ENCODE assay signal across 9 cellular contexts in the genomic region with DNA sequence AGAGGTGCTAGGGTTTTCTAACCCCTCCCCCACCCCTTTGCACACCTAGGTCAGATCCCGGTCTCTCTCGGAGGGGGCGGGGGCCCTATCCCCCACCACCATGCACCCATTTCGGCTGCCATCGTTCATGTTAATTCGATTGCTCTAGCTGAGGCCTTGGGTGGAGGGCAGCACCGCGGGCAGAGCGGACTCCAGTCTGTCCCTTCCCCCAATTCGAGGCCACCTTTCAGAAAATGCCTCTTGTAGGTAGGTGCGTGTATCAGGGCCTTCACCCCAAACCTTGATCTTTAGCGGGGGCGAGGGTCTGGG. TPM values are rescaled to one million over a fixed set of nuclear protein-coding genes. Genes with fewer than 3 reads are reported as not detected.
A peak's percentile ranks its signal among the peaks of the same experiment; 100 is the strongest.
DNase-seq lines count a peak whose midpoint lies in the region; ATAC-seq and TF ChIP-seq lines count a peak whose summit lies in the region.
"Had no signal": no experiment of that assay in that cellular context is flagged by ENCODE, and none has a peak within 500 bp of the region (broad histone marks: within the 10 kb centered on the region; RNA-seq: fewer than 3 reads in every experiment).

No MANE protein-coding gene starts in this region.

- peaks cover 4% of the 10 kb centered on the region; the same call in 1 of the 2 replicates for H3K36me3 Mint-ChIP-seq in HFFc6 (ENCODE audit: low read depth)
- H3K36me3 Mint-ChIP-seq in activated naive CD8-positive, alpha-beta T cell treated with anti-CD3 and anti-CD28 coated beads for 36 hours = no peaks in the 10 kb centered on the region
- H3K36me3 Mint-ChIP-seq in stimulated activated effector memory CD8-positive, alpha-beta T cell treated with anti-CD3 and anti-CD28 coated beads, Interleukin-12 subunit alpha, Interleukin-12 subunit beta, amount 100 ng/mL, for 72 hours = peaks cover 28% of the 10 kb centered on the region

- TF ChIP-seq CTCF in HFFc6 (IDR thresholded peaks at IDR 0.05) = no peak

- H3K36me3 ChIP-seq in iPS-15b (ENCODE audit: control insufficient read depth, insufficient read depth, low read length) = peaks cover 7% of the 10 kb centered on the region

- peaks cover 38% of the 10 kb centered on the region for H3K27me3 ChIP-seq in iPS-15b (ENCODE audit: control insufficient read depth, insufficient read depth, low read length)

- H3K4me3 Mint-ChIP-seq in HFFc6 = 0 out of 2 replicates have a peak overlapping the region, but pooled peaks have one; percentile 50
- H3K4me3 Mint-ChIP-seq in activated naive CD8-positive, alpha-beta T cell treated with anti-CD3 and anti-CD28 coated beads for 36 hours = peak overlapping the region; percentile 53
- peak overlapping the region; percentile 39 for H3K4me3 Mint-ChIP-seq in stimulated activated effector memory CD8-positive, alpha-beta T cell treated with anti-CD3 and anti-CD28 coated beads, Interleukin-12 subunit alpha, Interleukin-12 subunit beta, amount 100 ng/mL, for 72 hours

- H3K27me3 Mint-ChIP-seq in HFFc6 (ENCODE audit: insufficient read depth) = peaks cover 10% of the 10 kb centered on the region
- no peaks in the 10 kb centered on the region for H3K27me3 Mint-ChIP-seq in activated naive CD8-positive, alpha-beta T cell treated with anti-CD3 and anti-CD28 coated beads for 36 hours

- H3K27ac Mint-ChIP-seq in HFFc6 = peak overlapping the region; percentile 26; the same call in 1 of the 2 replicates
- H3K27ac Mint-ChIP-seq in activated naive CD8-positive, alpha-beta T cell treated with anti-CD3 and anti-CD28 coated beads for 36 hours = no peak overlapping the region
- no peak overlapping the region for H3K27ac Mint-ChIP-seq in stimulated activated effector memory CD8-positive, alpha-beta T cell treated with anti-CD3 and anti-CD28 coated beads, Interleukin-12 subunit alpha, Interleukin-12 subunit beta, amount 100 ng/mL, for 72 hours

- no peaks in the 10 kb centered on the region for H3K9me3 ChIP-seq in iPS-15b (ENCODE audit: control insufficient read depth, insufficient read depth, low read length)

- H3K9ac ChIP-seq in iPS-15b (ENCODE audit: low read depth, low read length) = no peak overlapping the region

- ATAC-seq in stimulated activated effector memory CD8-positive, alpha-beta T cell treated with anti-CD3 and anti-CD28 coated beads, Interleukin-12 subunit alpha, Interleukin-12 subunit beta, amount 100 ng/mL, for 72 hours = no peak
- ATAC-seq in HG03520 (IDR thresholded peaks at IDR 0.05; ENCODE audit: unreplicated experiment) (no peak), GM19452 (IDR thresholded peaks at IDR 0.05; ENCODE audit: unreplicated experiment) (no peak)

- H3K4me1 ChIP-seq in iPS-15b (ENCODE audit: control insufficient read depth, insufficient read depth, low read length) = peaks cover 17% of the 10 kb centered on the region

- no peaks in the 10 kb centered on the region for H3K9me3 Mint-ChIP-seq in HFFc6
- no peaks in the 10 kb centered on the region for H3K9me3 Mint-ChIP-seq in activated naive CD8-positive, alpha-beta T cell treated with anti-CD3 and anti-CD28 coated beads for 36 hours
- no peaks in the 10 kb centered on the region for H3K9me3 Mint-ChIP-seq in stimulated activated effector memory CD8-positive, alpha-beta T cell treated with anti-CD3 and anti-CD28 coated beads, Interleukin-12 subunit alpha, Interleukin-12 subunit beta, amount 100 ng/mL, for 72 hours

- DNase-seq in HFFc6 = no peak
- no peak for DNase-seq in activated naive CD8-positive, alpha-beta T cell treated with anti-CD3 and anti-CD28 coated beads for 36 hours
- DNase-seq in stimulated activated effector memory CD8-positive, alpha-beta T cell treated with anti-CD3 and anti-CD28 coated beads, Interleukin-12 subunit alpha, Interleukin-12 subunit beta, amount 100 ng/mL, for 72 hours (ENCODE audit: low spot score in 2 of 2) = no peak
- no peak for DNase-seq in NCI-H69 (lab: John Stamatoyannopoulos, UW)

- peaks cover 11% of the 10 kb centered on the region; the same call in 1 of the 2 replicates for H3K4me1 Mint-ChIP-seq in HFFc6 (ENCODE audit: low read depth)
- peaks cover 10% of the 10 kb centered on the region for H3K4me1 Mint-ChIP-seq in activated naive CD8-positive, alpha-beta T cell treated with anti-CD3 and anti-CD28 coated beads for 36 hours
- peaks cover 16% of the 10 kb centered on the region for H3K4me1 Mint-ChIP-seq in stimulated activated effector memory CD8-positive, alpha-beta T cell treated with anti-CD3 and anti-CD28 coated beads, Interleukin-12 subunit alpha, Interleukin-12 subunit beta, amount 100 ng/mL, for 72 hours

- peak overlapping the region; percentile 72 for H3K4me3 ChIP-seq in iPS-15b (ENCODE audit: low read depth, low read length)

RNA-seq across cellular contexts. Expression of gene EFNA4, which starts 6.8 kb away (rescaled TPM):
- 1 to 10 TPM; 3.6 to 5.6 (median 4.8) TPM for total RNA-seq in HFFc6 (2021; fragmentation: NEBNext Ultra II Directional; extraction: Animal tissue kit (Norgen Biotek cat#: 25700))
- total RNA-seq in activated naive CD8-positive, alpha-beta T cell treated with anti-CD3 and anti-CD28 coated beads for 36 hours = 1 to 10 TPM; 2.1 to 2.5 TPM

RNA-seq across cellular contexts. Expression of gene EFNA3, which starts 8.3 kb away (rescaled TPM):
- total RNA-seq in HFFc6 (2021; fragmentation: NEBNext Ultra II Directional; extraction: Animal tissue kit (Norgen Biotek cat#: 25700)) = under 1 TPM; 0.25 to 0.87 (median 0.55) TPM
- 1 to 10 TPM; 4.5 to 4.6 TPM for total RNA-seq in activated naive CD8-positive, alpha-beta T cell treated with anti-CD3 and anti-CD28 coated beads for 36 hours

RNA-seq across cellular contexts. Expression of gene ADAM15, which starts 19.2 kb away (rescaled TPM):
- total RNA-seq in HFFc6 (2021; fragmentation: NEBNext Ultra II Directional; extraction: Animal tissue kit (Norgen Biotek cat#: 25700)) = 10 to 100 TPM; 51.1 to 66.9 (median 63.7) TPM
- 10 to 100 TPM; 31.6 to 32.5 TPM for total RNA-seq in activated naive CD8-positive, alpha-beta T cell treated with anti-CD3 and anti-CD28 coated beads for 36 hours

RNA-seq across cellular contexts. Expression of gene DCST1, which starts 36.7 kb away (rescaled TPM):
- total RNA-seq in HFFc6 (2021; fragmentation: NEBNext Ultra II Directional; extraction: Animal tissue kit (Norgen Biotek cat#: 25700)) = not detected
- not detected for total RNA-seq in activated naive CD8-positive, alpha-beta T cell treated with anti-CD3 and anti-CD28 coated beads for 36 hours
- total RNA-seq: dermis microvascular lymphatic vessel endothelial cell, SK-MEL-5 had no signal

RNA-seq across cellular contexts. Expression of gene DCST2, which starts 36.8 kb away (rescaled TPM):
- total RNA-seq in HFFc6 (2021; fragmentation: NEBNext Ultra II Directional; extraction: Animal tissue kit (Norgen Biotek cat#: 25700)) = under 1 TPM in 2 of 6 experiments, not detected in 4; 0.08 to 0.14 TPM
- under 1 TPM; 0.20 to 0.31 TPM for total RNA-seq in activated naive CD8-positive, alpha-beta T cell treated with anti-CD3 and anti-CD28 coated beads for 36 hours
